Comparison of ENCODE assay signal across 8 cellular contexts in the genomic region with DNA sequence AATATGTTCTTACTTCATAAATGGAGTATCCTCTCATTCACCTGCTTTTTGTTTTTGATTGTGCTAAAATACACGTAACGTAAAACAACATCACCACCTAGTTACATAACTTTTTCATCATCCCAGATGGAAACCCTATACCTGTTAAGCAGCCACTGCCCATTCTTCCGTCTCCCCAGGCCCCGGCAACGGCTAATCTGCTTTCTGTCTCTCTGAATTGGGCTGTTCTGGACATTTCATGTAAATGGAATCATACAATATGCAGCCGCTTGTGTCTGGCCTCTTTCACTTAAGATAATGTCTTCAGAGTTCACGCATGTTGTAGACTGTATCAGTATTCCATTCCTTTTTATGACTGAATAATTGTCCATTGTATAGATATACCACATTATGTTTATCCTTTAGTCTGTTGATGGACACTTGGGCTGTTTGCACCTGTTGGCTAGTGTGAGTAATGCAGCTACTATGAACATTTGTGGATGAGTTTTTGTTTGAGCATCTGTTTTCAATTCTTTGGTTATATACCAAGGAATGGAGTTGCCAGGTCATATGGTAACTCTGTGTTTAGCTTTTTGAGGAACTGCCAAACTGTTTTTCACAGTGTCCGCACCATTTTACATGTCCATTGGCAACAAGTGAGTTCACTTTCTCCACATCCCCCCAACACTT. TPM values are rescaled to one million over a fixed set of nuclear protein-coding genes. Genes with fewer than 3 reads are reported as not detected.
DNase-seq lines count a peak whose midpoint lies in the region; ATAC-seq and TF ChIP-seq lines count a peak whose summit lies in the region.

No MANE protein-coding gene starts in this region.

- peak overlapping the region; percentile 19 for H3K27ac Mint-ChIP-seq in activated naive CD4-positive, alpha-beta T cell treated with anti-CD3 and anti-CD28 coated beads for 36 hours

- intact Hi-C loops in activated naive CD4-positive, alpha-beta T cell treated with anti-CD3 and anti-CD28 coated beads for 36 hours (cut with micrococcal nuclease): loop anchor here (10.0 kb wide), 1 partner anchor 347 kb away; a partner anchor contains a TSS

- no peak overlapping the region for H3K4me2 ChIP-seq in parathyroid adenoma (ENCODE audit: low read length)

- ATAC-seq in GM21717 (IDR thresholded peaks at IDR 0.05; ENCODE audit: unreplicated experiment): no peak

- peak overlapping the region; percentile 91 for H3K4me3 Mint-ChIP-seq in activated naive CD4-positive, alpha-beta T cell treated with anti-CD3 and anti-CD28 coated beads for 36 hours

- no peaks in the 10 kb centered on the region for H3K27me3 ChIP-seq in parathyroid adenoma (ENCODE audit: control insufficient read depth, insufficient read depth, low read length)

- H3K4me3 ChIP-seq in parathyroid adenoma (ENCODE audit: low read depth, low read length): peak overlapping the region; percentile 88

- H3K4me1 Mint-ChIP-seq in activated naive CD4-positive, alpha-beta T cell treated with anti-CD3 and anti-CD28 coated beads for 36 hours (ENCODE audit: low read depth): peaks cover 65% of the 10 kb centered on the region

- no peak overlapping the region for H3K27ac ChIP-seq in parathyroid adenoma

- no peak overlapping the region for H3K9ac ChIP-seq in parathyroid adenoma

- H3K36me3 ChIP-seq in parathyroid adenoma (ENCODE audit: control insufficient read depth, insufficient read depth, low read length): no peaks in the 10 kb centered on the region

- no peak overlapping the region for H2AFZ ChIP-seq in parathyroid adenoma

- peaks cover 46% of the 10 kb centered on the region for H3K79me2 ChIP-seq in parathyroid adenoma

- no peak for TF ChIP-seq CTCF in parathyroid adenoma (IDR thresholded peaks at IDR 0.05)

- peaks cover 12% of the 10 kb centered on the region for H3K36me3 Mint-ChIP-seq in activated naive CD4-positive, alpha-beta T cell treated with anti-CD3 and anti-CD28 coated beads for 36 hours (ENCODE audit: low read depth)

- CTCF ChIA-PET in activated naive CD4-positive, alpha-beta T cell treated with anti-CD3 and anti-CD28 coated beads for 36 hours (lab: Charles Lee): interaction anchor here (0.7 to 2.0 kb wide), 4 partner anchors 14 to 58 kb away, joined by 3 to 9 read pairs (median 4); a partner anchor contains a TSS

- H3K9me3 Mint-ChIP-seq in activated naive CD4-positive, alpha-beta T cell treated with anti-CD3 and anti-CD28 coated beads for 36 hours: no peaks in the 10 kb centered on the region

- H3K9me3 ChIP-seq in parathyroid adenoma (ENCODE audit: control insufficient read depth, low read length): no peaks in the 10 kb centered on the region

- H3K27me3 Mint-ChIP-seq in activated naive CD4-positive, alpha-beta T cell treated with anti-CD3 and anti-CD28 coated beads for 36 hours (ENCODE audit: low read depth): peaks cover 5% of the 10 kb centered on the region

- DNase-seq in activated naive CD4-positive, alpha-beta T cell treated with anti-CD3 and anti-CD28 coated beads for 36 hours: no peak
- DNase-seq in activated naive CD4-positive, alpha-beta T cell (lab: John Stamatoyannopoulos, UW): no peak
- DNase-seq in OCI-M1 (lab: John Stamatoyannopoulos, UW): peak; percentile 25
- DNase-seq in dermis blood vessel endothelial cell: peak; percentile 62
- DNase-seq in stimulated activated CD4-positive, alpha-beta T cell treated with anti-CD3 and anti-CD28 coated beads, Interleukin-15, amount 100 ng/mL, for 24 hours: no peak
- DNase-seq in activated gamma-delta T cell treated with Interleukin-2 at 50 U/mL for 16 hours: no peak

- peaks cover 14% of the 10 kb centered on the region for H3K4me1 ChIP-seq in parathyroid adenoma

RNA-seq across cellular contexts. Expression of a gene that starts 14.1 kb away (rescaled TPM):
- total RNA-seq in activated naive CD4-positive, alpha-beta T cell treated with anti-CD3 and anti-CD28 coated beads for 36 hours: 10 to 100 TPM; 67.8 to 74.4 TPM
- total RNA-seq in dermis blood vessel endothelial cell: 287 and 302 TPM in 2 replicates

RNA-seq across cellular contexts. Expression of a gene that starts 58.2 kb away (rescaled TPM):
- 10 to 100 TPM; 19.3 to 20.2 TPM for total RNA-seq in activated naive CD4-positive, alpha-beta T cell treated with anti-CD3 and anti-CD28 coated beads for 36 hours
- total RNA-seq in dermis blood vessel endothelial cell: 35.4 and 45.0 TPM in 2 replicates

Comparison
In these comparisons a context has a peak if more than half of its experiments do, and no peak if none do; other contexts are left out.
1. DNase-seq: peak in OCI-M1 (single experiment) and dermis blood vessel endothelial cell (single experiment); none in activated naive CD4-positive, alpha-beta T cell treated with anti-CD3 and anti-CD28 coated beads for 36 hours (single experiment), activated naive CD4-positive, alpha-beta T cell (0 of 4), stimulated activated CD4-positive, alpha-beta T cell treated with anti-CD3 and anti-CD28 coated beads, Interleukin-15, amount 100 ng/mL, for 24 hours (single experiment) and activated gamma-delta T cell treated with Interleukin-2 at 50 U/mL for 16 hours (single experiment).